In the genomic region with DNA sequence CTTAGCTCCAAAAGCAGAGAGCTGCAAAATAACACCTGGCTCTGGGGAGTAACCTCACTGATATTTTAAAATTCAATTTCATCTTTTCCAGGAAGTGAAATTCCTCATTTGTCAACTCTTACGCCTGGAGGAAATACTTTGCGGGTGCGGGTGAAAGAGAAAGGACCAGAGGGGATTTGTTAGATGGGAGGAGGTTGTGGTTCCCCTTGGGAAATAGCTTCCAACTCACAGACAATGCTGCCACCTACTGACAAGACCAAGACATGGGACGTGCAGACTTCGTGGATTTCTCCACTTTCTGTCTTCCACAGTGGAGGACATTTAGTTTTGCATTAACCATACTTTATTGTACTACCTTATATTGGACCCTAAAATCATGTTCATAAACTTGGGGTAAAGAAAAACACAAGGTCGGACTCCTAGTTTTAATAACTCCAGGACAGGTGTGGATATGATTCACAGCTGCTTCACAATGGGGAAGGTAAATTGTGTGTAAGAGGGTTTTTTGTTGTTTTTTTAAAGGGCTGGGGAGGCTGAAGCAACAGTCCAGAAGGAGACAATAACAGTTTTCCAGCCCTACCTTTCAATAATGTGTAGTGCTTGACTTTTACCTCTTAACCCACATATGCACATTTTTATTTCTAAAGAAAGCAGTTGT, we compare ENCODE assay signal across 8 cellular contexts. TPM values are rescaled to one million over a fixed set of nuclear protein-coding genes. Genes with fewer than 3 reads are reported as not detected.
DNase-seq lines count a peak whose midpoint lies in the region; ATAC-seq, FAIRE-seq and TF ChIP-seq lines count a peak whose summit lies in the region.

No MANE protein-coding gene starts in this region.

- POLR2A ChIA-PET in WTC11 (lab: Charles Lee) = interaction anchor here (0.9 kb wide), 1 partner anchor 9 kb away, joined by 3 read pairs; no protein-coding TSS in a partner anchor

- peak; percentile 73 for TF ChIP-seq CTCF in WTC11 (IDR thresholded peaks at IDR 0.05)

- CTCF ChIA-PET in WTC11 (lab: Charles Lee) = interaction anchor here (0.5 to 3.2 kb wide), 26 partner anchors 9 to 634 kb away, joined by 3 to 61 read pairs (median 4); a partner anchor contains a TSS

- DNase-seq in NCI-H2227 (lab: John Stamatoyannopoulos, UW; ENCODE audit: unreplicated experiment) (peak; percentile 54), WTC11 (ENCODE audit: low spot score) (peak; percentile 70), cerebellar cortex (ENCODE audit: low spot score) (peak; percentile 90), left kidney (ENCODE audit: low read depth, low spot score) (peak; percentile 91)
- DNase-seq in stimulated activated CD4-positive, alpha-beta T cell treated with anti-CD3 and anti-CD28 coated beads, Interleukin-4, amount 100 ng/mL, for 24 hours = peak; percentile 75

- H3K4me3 Mint-ChIP-seq in WTC11 = no peak overlapping the region

- no peaks in the 10 kb centered on the region for H3K36me3 Mint-ChIP-seq in WTC11

- H3K9me3 Mint-ChIP-seq in WTC11 = no peaks in the 10 kb centered on the region

- H3K27me3 Mint-ChIP-seq in WTC11 (ENCODE audit: low read depth) = peaks cover 56% of the 10 kb centered on the region

- peak; percentile 92 for FAIRE-seq in G401.6 (lab: Jason Lieb, UNC)

- no peak overlapping the region for H3K27ac Mint-ChIP-seq in WTC11

- ATAC-seq in HG03039 (IDR thresholded peaks at IDR 0.05; ENCODE audit: unreplicated experiment) (peak; percentile 62), WTC11 (peak; percentile 65), HG03097 (IDR thresholded peaks at IDR 0.05; ENCODE audit: low FRiP score, unreplicated experiment) (no peak)

- peaks cover 24% of the 10 kb centered on the region for H3K4me1 Mint-ChIP-seq in WTC11

TF ChIP-seq in WTC11, 78 proteins besides CTCF, POLR2A, EP300 and RAD21:
- TF ChIP-seq CREB1 (CRISPR knock-in tag; IDR thresholded peaks at IDR 0.05) (no peak), ZNF671 (CRISPR knock-in tag; IDR thresholded peaks at IDR 0.05) (no peak)
TF ChIP-seq in WTC11: peak in this region for 0.

RNA-seq across cellular contexts. Expression of a gene that starts 10.8 kb away (rescaled TPM):
- total RNA-seq in WTC11 (2021) = 12.0 to 14.6 TPM (median 12.9 TPM) in 3 replicates

RNA-seq across cellular contexts. Expression of a gene that starts 45.5 kb away (rescaled TPM):
- 4.3 to 4.6 TPM (median 4.5 TPM) in 3 replicates for total RNA-seq in WTC11 (2021)
